23 cellular contexts compared by ENCODE assay signal in genomic region chr10:125226823-125227222, GRCh38.
"Had no signal": no experiment of that assay in that cellular context is flagged by ENCODE, and none has a peak within 500 bp of the region (broad histone marks: within the 10 kb centered on the region; RNA-seq: fewer than 3 reads in every experiment).

No MANE protein-coding gene starts in this region.

- H3K36me3 Mint-ChIP-seq: IgD-negative memory B cell had no signal

- ATAC-seq: HepG2, K562, Panc1, PC-3 had no signal

- H3K9ac ChIP-seq: KMS-11, SK-N-SH had no signal

- H3K9me3 ChIP-seq: SK-N-SH had no signal

- H3K4me1 Mint-ChIP-seq: IgD-negative memory B cell had no signal

- DNase-seq: Kasumi-1, MM.1S, NCI-H1092 treated with DMSO at 0.1 percent for 48 hours, NCI-H1436, NCI-H187, NCI-H2029, NCI-H2081 treated with DMSO at 0.1 percent for 48 hours, NCI-H2171, NCI-H226, NCI-H446, NCI-H510A, NCI-H524 treated with DMSO at 0.1 percent for 48 hours, NCI-H69, NCI-H774, PC-3, SHP77, SK-N-SH had no signal

- H3K27ac Mint-ChIP-seq: IgD-negative memory B cell had no signal

- H3K4me3 Mint-ChIP-seq: IgD-negative memory B cell had no signal

- H3K27ac ChIP-seq: KMS-11, RWPE1 had no signal

- H3K4me2 ChIP-seq: KMS-11, SK-N-SH had no signal

- H3K4me3 ChIP-seq: K562 had no signal
